16 cellular contexts compared by ENCODE assay signal in the genomic region with DNA sequence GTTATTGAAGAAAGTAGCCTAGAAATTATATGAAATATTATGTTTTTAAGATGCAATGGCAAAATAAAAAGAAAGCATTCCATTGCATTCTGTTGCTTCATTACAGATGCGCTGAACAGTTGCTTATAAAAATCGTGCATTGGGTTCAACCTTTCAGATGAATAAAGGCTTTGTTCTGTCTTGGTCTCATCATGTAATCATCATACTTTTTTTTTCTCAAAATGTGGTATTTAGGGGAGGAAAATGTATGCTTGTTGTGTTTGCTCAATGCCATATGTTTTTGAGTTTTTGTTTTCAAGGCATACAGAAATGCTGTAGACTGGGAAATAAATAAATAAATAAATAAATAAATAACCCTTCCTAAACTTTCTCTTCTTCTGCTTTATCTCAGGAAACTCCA. TPM values are rescaled to one million over a fixed set of nuclear protein-coding genes. Genes with fewer than 3 reads are reported as not detected.
DNase-seq lines count a peak whose midpoint lies in the region; ATAC-seq, FAIRE-seq and TF ChIP-seq lines count a peak whose summit lies in the region.
"Had no signal": no experiment of that assay in that cellular context is flagged by ENCODE, and none has a peak within 500 bp of the region (broad histone marks: within the 10 kb centered on the region; RNA-seq: fewer than 3 reads in every experiment).

No MANE protein-coding gene starts in this region.

- H3K4me3 ChIP-seq in A549 = no peak overlapping the region
- H3K4me3 ChIP-seq in OCI-LY1 (ENCODE audit: low read depth, low read length, poor library complexity, severe bottlenecking) = no peak overlapping the region
- no peak overlapping the region for H3K4me3 ChIP-seq in pancreas

- no peak for TF ChIP-seq RAD21 in A549 (conservative IDR thresholded peaks at IDR 0.05 in 1 of 2, IDR thresholded peaks at IDR 0.05 in 1 of 2)

- POLR2A ChIA-PET in A549 (lab: Yijun Ruan, JAX) = interaction anchor here (1.5 kb wide), 1 partner anchor 30 kb away, joined by 6 read pairs; no protein-coding TSS in a partner anchor

- H3K27ac ChIP-seq in A549 (no peak overlapping the region), OCI-LY1 (ENCODE audit: low read depth, low read length, poor library complexity, severe bottlenecking) (no peak overlapping the region), pancreas (peak overlapping the region; percentile 90 to 99 (median 96))

- DNase-seq in A549 (ENCODE audit: low read depth in 1 of 2, low spot score in 1 of 2) = no peak
- DNase-seq in foreskin melanocyte = peak; percentile 62
- DNase-seq in pancreas = no peak
- DNase-seq in putamen (ENCODE audit: low spot score) = no peak
- DNase-seq in NCI-H1694 (lab: John Stamatoyannopoulos, UW) = no peak
- no peak for DNase-seq in NCI-H510A treated with DMSO at 0.1 percent for 48 hours (lab: John Stamatoyannopoulos, UW)
- DNase-seq: activated naive CD4-positive, alpha-beta T cell treated with anti-CD3 and anti-CD28 coated beads, Interleukin-2, amount 10 ng/mL, durations not matched to agents 7 days and 5 days; Caco-2; effector CD4-positive, alpha-beta T cell; Peyer's patch; spleen; stimulated activated naive CD8-positive, alpha-beta T cell treated with anti-CD3 and anti-CD28 coated beads, Interleukin-15, amount 100 ng/mL, for 72 hours had no signal

- no peaks in the 10 kb centered on the region for H4K20me1 ChIP-seq in OCI-LY1 (ENCODE audit: insufficient read depth, low read length)

- H3K36me3 ChIP-seq in OCI-LY1 (ENCODE audit: insufficient read depth, low read length) = no peaks in the 10 kb centered on the region
- no peaks in the 10 kb centered on the region for H3K36me3 ChIP-seq in pancreas
- H3K36me3 ChIP-seq: Peyer's patch, spleen had no signal

- TF ChIP-seq EP300 in A549 (IDR thresholded peaks at IDR 0.05) = no peak

- no peak for TF ChIP-seq CTCF in A549 (IDR thresholded peaks at IDR 0.05)
- TF ChIP-seq CTCF in OCI-LY1 (IDR thresholded peaks at IDR 0.05; ENCODE audit: low read length) = no peak
- TF ChIP-seq CTCF in pancreas (IDR thresholded peaks at IDR 0.05) = no peak

- H3F3A ChIP-seq in OCI-LY1 (ENCODE audit: insufficient read depth, low read length) = no peaks in the 10 kb centered on the region

- no peak for ATAC-seq in A549
- no peak for ATAC-seq in pancreas
- no peak for ATAC-seq in GM19395 (IDR thresholded peaks at IDR 0.05; ENCODE audit: unreplicated experiment)
- ATAC-seq: activated CD4-positive, CD25-positive, alpha-beta regulatory T cell treated with anti-CD3 and anti-CD28 coated beads, Interleukin-2, amount 50 U/mL, for 24 hours; stimulated activated naive CD8-positive, alpha-beta T cell treated with anti-CD3 and anti-CD28 coated beads, Interleukin-15, amount 100 ng/mL, for 72 hours had no signal

- H3K4me1 ChIP-seq in A549 (peaks cover 23% of the 10 kb centered on the region), OCI-LY1 (ENCODE audit: insufficient read depth, low read length, severe bottlenecking) (peaks cover 33% of the 10 kb centered on the region), pancreas (peaks cover 5% of the 10 kb centered on the region in 3 donors)

- FAIRE-seq in A549 (lab: Jason Lieb, UNC) (no peak), pancreas (lab: Jason Lieb, UNC) (no peak)
- FAIRE-seq: bronchial epithelial cell had no signal

- no peak overlapping the region for H3K9ac ChIP-seq in OCI-LY1 (ENCODE audit: low read length)

- H3K9me2 ChIP-seq in OCI-LY1 (ENCODE audit: low read depth, low read length) = no peaks in the 10 kb centered on the region

- H3K4me2 ChIP-seq in A549 (peak overlapping the region; percentile 85; the same call in 2 of the 3 replicates), OCI-LY1 (ENCODE audit: low read length) (peak overlapping the region; percentile 81; the same call in 1 of the 2 replicates)

- H3K79me2 ChIP-seq in OCI-LY1 (ENCODE audit: insufficient read depth, low read length) = peaks cover 36% of the 10 kb centered on the region

- H2AFZ ChIP-seq in OCI-LY1 (ENCODE audit: low read length) = peak overlapping the region; percentile 5

- no peak for TF ChIP-seq POLR2A in A549 (IDR thresholded peaks at IDR 0.05; ENCODE audit: low read length)

- H3K27me3 ChIP-seq in OCI-LY1 (ENCODE audit: insufficient read depth, low read length) (no peaks in the 10 kb centered on the region), pancreas (no peaks in the 10 kb centered on the region)
- H3K27me3 ChIP-seq: Peyer's patch had no signal

- intact Hi-C loops in pancreas (cut with DNase I) = loop anchor here in 1 of 3 donors (10.0 kb wide), 1 partner anchor 114 kb away; no protein-coding TSS in a partner anchor

- CTCF ChIA-PET in A549 (lab: Yijun Ruan, JAX) = interaction anchor here (1.2 kb wide), 1 partner anchor 8 kb away, joined by 4 read pairs; no protein-coding TSS in a partner anchor

- WGBS in A549 (ENCODE audit: missing lambda C conversion rate) = 67% methylated on average over 2 of the region's 2 CpGs
- 72 to 80% methylated on average over 2 of the region's 2 CpGs for WGBS in pancreas, 2 donors

- no peaks in the 10 kb centered on the region for H3K9me3 ChIP-seq in A549
- H3K9me3 ChIP-seq in OCI-LY1 (ENCODE audit: low read length) = no peaks in the 10 kb centered on the region
- H3K9me3 ChIP-seq in pancreas = no peaks in the 10 kb centered on the region
- H3K9me3 ChIP-seq: Caco-2, Peyer's patch, spleen had no signal

TF ChIP-seq in A549, 52 proteins besides CTCF, POLR2A, EP300 and RAD21:
- TF ChIP-seq HOXB13 (CRISPR knock-in tag; IDR thresholded peaks at IDR 0.05; ENCODE audit: low read depth) (no peak), ZC3H11A (IDR thresholded peaks at IDR 0.05) (peak; percentile 83)

RNA-seq across cellular contexts. Expression of a gene that starts 1.1 kb away (rescaled TPM):
- polyA plus RNA-seq in A549 (2011; rRNA removed) (20.6 and 25.9 TPM in 2 replicates), A549 (2017; fragmentation: RNase III; extraction: RNeasy Plus Mini Kit Qiagen cat#74134 plus additional on column Dnase treatment) (15.4 to 21.3 TPM (median 18.7 TPM) in 3 replicates), pancreas (10 to 100 TPM in 1 of 2 donors, 1 to 10 TPM in 1; 8.9 to 16.5 TPM)
- polyA plus RNA-seq in A549 (2012; cell fraction: cytosol; rRNA removed) = 4.6 and 6.1 TPM in 2 replicates
- polyA plus RNA-seq in A549 (2012; cell fraction: nucleus; rRNA removed) = 6.1 and 8.6 TPM in 2 replicates
- polyA minus RNA-seq in A549 (2011; rRNA and poly(A)+ RNA removed) = 37.8 and 44.0 TPM in 2 replicates
- total RNA-seq in pancreas = 10 to 100 TPM; 32.5 to 66.5 (median 46.4) TPM

Comparison
In these comparisons a context has a peak if more than half of its experiments do, and no peak if none do; other contexts are left out.
1. H3K27ac ChIP-seq: peak in pancreas (4 of 4); none in A549 (0 of 2) and OCI-LY1 (single experiment).